In the genomic region with DNA sequence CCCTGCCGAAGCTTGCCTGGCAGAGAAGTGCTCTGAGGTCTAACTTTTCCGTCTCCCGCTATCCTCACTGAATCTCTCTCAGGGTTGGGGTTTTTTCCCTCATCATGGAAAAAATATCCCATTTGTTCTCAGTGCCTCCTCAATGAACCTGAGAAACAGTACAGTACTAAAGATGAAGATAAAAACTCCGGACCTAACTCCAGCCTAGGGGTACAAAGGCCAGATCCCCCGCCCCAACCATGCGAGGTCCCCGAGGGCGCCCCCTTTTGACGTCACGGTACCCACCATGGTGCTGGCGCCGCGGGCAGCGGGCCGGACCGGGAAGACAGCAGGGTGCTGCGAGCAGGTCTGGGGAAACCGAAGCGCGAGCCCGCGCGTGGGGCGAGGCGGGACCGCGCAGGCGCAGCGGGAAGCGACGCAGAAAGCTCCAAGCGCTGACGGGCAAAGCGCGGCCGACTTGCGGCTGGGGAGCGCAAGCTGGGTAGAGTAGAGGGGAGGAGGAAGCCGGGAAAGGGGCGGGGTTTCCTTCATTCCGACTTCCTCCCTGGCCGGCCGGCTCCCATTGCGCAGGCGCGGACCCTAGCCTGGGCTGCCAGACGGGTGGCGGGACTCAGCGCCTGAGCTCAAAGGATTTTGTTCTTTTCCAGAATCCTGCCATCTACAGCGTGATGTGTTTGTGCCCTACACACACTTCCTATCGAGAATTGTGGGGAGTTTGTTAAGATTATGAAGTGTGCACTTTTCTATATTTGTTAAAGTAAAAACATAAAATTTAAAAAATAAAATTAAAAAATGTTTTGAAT, we compare ENCODE assay signal across 8 cellular contexts.
A peak's percentile ranks its signal among the peaks of the same experiment; 100 is the strongest.
DNase-seq lines count a peak whose midpoint lies in the region; TF ChIP-seq lines count a peak whose summit lies in the region.

LSM2 (minus strand) TSS at position 497 of the 803 bp plus-strand sequence; CDS start at position 288, 209 bp downstream.

- CTCF ChIA-PET in RWPE1 (lab: Yijun Ruan, JAX) = interaction anchor here (0.8 to 1.6 kb wide), 5 partner anchors 11 to 187 kb away, joined by 3 to 8 read pairs (median 4); partner anchors contain the start of genes LY6G5C and VARS1

- DNase-seq in EL = peak; percentile 98
- DNase-seq in GOT3 (lab: John Stamatoyannopoulos, UW) = peak; percentile 95
- peak; percentile 89 for DNase-seq in LNCaP clone FGC (ENCODE audit: low read depth)
- peak; percentile 99 for DNase-seq in RWPE1 (ENCODE audit: low spot score)
- peak; percentile 95 for DNase-seq in activated T-helper 9 cell treated with anti-CD3 and anti-CD28 coated beads, Interleukin-2, amount 50 U/mL, for 16 hours (ENCODE audit: low read depth)
- peak; percentile 96 for DNase-seq in fibroblast of peridontal ligament (ENCODE audit: extremely low read depth)

- peaks cover 5% of the 10 kb centered on the region for H3K36me3 Mint-ChIP-seq in nephron (ENCODE audit: low read depth)
- peaks cover 19% of the 10 kb centered on the region for H3K36me3 Mint-ChIP-seq in stimulated activated naive CD8-positive, alpha-beta T cell treated with anti-CD3 and anti-CD28 coated beads, Interleukin-15, Interleukin-2, amounts not matched to agents 100 ng/mL and 50 ng/mL, for 24 hours (ENCODE audit: low read depth)

- POLR2A ChIA-PET in RWPE1 (lab: Yijun Ruan, JAX; ENCODE audit: low non-redundant PET) = interaction anchor here (0.5 to 2.1 kb wide), 7 partner anchors 11 to 332 kb away, joined by 3 to 11 read pairs (median 4); partner anchors contain the start of gene HSPA1B

- no peaks in the 10 kb centered on the region for H3K9me3 Mint-ChIP-seq in nephron
- H3K9me3 Mint-ChIP-seq in stimulated activated naive CD8-positive, alpha-beta T cell treated with anti-CD3 and anti-CD28 coated beads, Interleukin-15, Interleukin-2, amounts not matched to agents 100 ng/mL and 50 ng/mL, for 24 hours = no peaks in the 10 kb centered on the region

- peak within 1 kb of the TSS; percentile 79 to 94 (median 85) for H3K27ac Mint-ChIP-seq in nephron
- peak within 1 kb of the TSS; percentile 97 for H3K27ac Mint-ChIP-seq in stimulated activated naive CD8-positive, alpha-beta T cell treated with anti-CD3 and anti-CD28 coated beads, Interleukin-15, Interleukin-2, amounts not matched to agents 100 ng/mL and 50 ng/mL, for 24 hours

- TF ChIP-seq CTCF in LNCaP clone FGC (IDR thresholded peaks at IDR 0.05; ENCODE audit: control insufficient read depth, extremely low read depth, insufficient read depth) = no peak
- TF ChIP-seq CTCF in RWPE1 (conservative IDR thresholded peaks at IDR 0.05; ENCODE audit: low read depth) = no peak
- peak in 2 of 3 experiments; percentile 2 to 39 for TF ChIP-seq CTCF in nephron (IDR thresholded peaks at IDR 0.05; ENCODE audit: unreplicated experiment in 3 of 3)

- H3K4me1 Mint-ChIP-seq in nephron = peaks cover 15% of the 10 kb centered on the region
- H3K4me1 Mint-ChIP-seq in stimulated activated naive CD8-positive, alpha-beta T cell treated with anti-CD3 and anti-CD28 coated beads, Interleukin-15, Interleukin-2, amounts not matched to agents 100 ng/mL and 50 ng/mL, for 24 hours (ENCODE audit: low read depth) = peaks cover 29% of the 10 kb centered on the region

- H3K4me3 Mint-ChIP-seq in nephron = peak within 1 kb of the TSS; percentile 88 to 96 (median 90)
- H3K4me3 Mint-ChIP-seq in stimulated activated naive CD8-positive, alpha-beta T cell treated with anti-CD3 and anti-CD28 coated beads, Interleukin-15, Interleukin-2, amounts not matched to agents 100 ng/mL and 50 ng/mL, for 24 hours = peak within 1 kb of the TSS; percentile 99

- H3K27ac ChIP-seq in RWPE1 = peak within 1 kb of the TSS; percentile 93

- no peaks in the 10 kb centered on the region for H3K27me3 Mint-ChIP-seq in nephron (ENCODE audit: low read depth)
- no peaks in the 10 kb centered on the region for H3K27me3 Mint-ChIP-seq in stimulated activated naive CD8-positive, alpha-beta T cell treated with anti-CD3 and anti-CD28 coated beads, Interleukin-15, Interleukin-2, amounts not matched to agents 100 ng/mL and 50 ng/mL, for 24 hours

- H3K4me3 ChIP-seq in LNCaP clone FGC (ENCODE audit: low read depth, low read length) = peak within 1 kb of the TSS; percentile 76

Comparison
In these comparisons a context has a peak if more than half of its experiments do, and no peak if none do; other contexts are left out.
1. Peak in every context shown above with its lines: DNase-seq, H3K4me3 ChIP-seq and H3K27ac ChIP-seq.
2. CTCF ChIP-seq: peak in nephron (2 of 3); none in LNCaP clone FGC (single experiment) and RWPE1 (single experiment).